ENCODE assay signal across 8 cellular contexts in genomic region chr2:148876589-148877402, GRCh38. TPM values are rescaled to one million over a fixed set of nuclear protein-coding genes. Genes with fewer than 3 reads are reported as not detected.
DNase-seq lines count a peak whose midpoint lies in the region; ATAC-seq and TF ChIP-seq lines count a peak whose summit lies in the region.

No MANE protein-coding gene starts in this region.

- peaks cover 16% of the 10 kb centered on the region for H3K27me3 Mint-ChIP-seq in GM23338 (ENCODE audit: insufficient read depth, low read depth, poor library complexity)
- peaks cover 50% of the 10 kb centered on the region for H3K27me3 Mint-ChIP-seq in activated naive CD4-positive, alpha-beta T cell treated with anti-CD3 and anti-CD28 coated beads, Interleukin-2, amount 10 ng/mL, durations not matched to agents 7 days and 5 days

- peaks cover 20% of the 10 kb centered on the region for H3K36me3 Mint-ChIP-seq in GM23338 (ENCODE audit: low read depth)
- no peaks in the 10 kb centered on the region for H3K36me3 Mint-ChIP-seq in activated naive CD4-positive, alpha-beta T cell treated with anti-CD3 and anti-CD28 coated beads, Interleukin-2, amount 10 ng/mL, durations not matched to agents 7 days and 5 days

- H3K4me2 ChIP-seq in GM23338: peak overlapping the region; percentile 95

- peaks cover 6% of the 10 kb centered on the region; the same call in 1 of the 2 replicates for H3K27me3 ChIP-seq in GM23338 (ENCODE audit: insufficient read depth)

- peak overlapping the region; percentile 48 for H3K27ac ChIP-seq in 22Rv1
- H3K27ac ChIP-seq in GM23338 (ENCODE audit: low read depth): no peak overlapping the region

- H3F3A ChIP-seq in GM23338 (replicated peaks; ENCODE audit: low read depth): peaks cover 2% of the 10 kb centered on the region; the same call in 1 of the 2 replicates

- peak overlapping the region; percentile 91 for H3K4me3 Mint-ChIP-seq in GM23338
- H3K4me3 Mint-ChIP-seq in activated naive CD4-positive, alpha-beta T cell treated with anti-CD3 and anti-CD28 coated beads, Interleukin-2, amount 10 ng/mL, durations not matched to agents 7 days and 5 days: peak overlapping the region; percentile 76

- H3K27ac Mint-ChIP-seq in GM23338: peak overlapping the region; percentile 32; the same call in 1 of the 2 replicates
- peak overlapping the region; percentile 16 for H3K27ac Mint-ChIP-seq in activated naive CD4-positive, alpha-beta T cell treated with anti-CD3 and anti-CD28 coated beads, Interleukin-2, amount 10 ng/mL, durations not matched to agents 7 days and 5 days

- peaks cover 5% of the 10 kb centered on the region for H3K4me1 ChIP-seq in GM23338 (ENCODE audit: insufficient read depth)

- peaks cover 9% of the 10 kb centered on the region for H3K9me2 ChIP-seq in GM23338 (ENCODE audit: insufficient read depth)

- H4K20me1 ChIP-seq in GM23338 (replicated peaks; ENCODE audit: insufficient read depth): peaks cover 18% of the 10 kb centered on the region

- ATAC-seq in GM23338 (peak; percentile 74), HG03280 (IDR thresholded peaks at IDR 0.05; ENCODE audit: unreplicated experiment) (no peak)

- CTCF ChIA-PET in activated naive CD4-positive, alpha-beta T cell treated with anti-CD3 and anti-CD28 coated beads, Interleukin-2, amount 10 ng/mL, durations not matched to agents 7 days and 5 days (lab: Charles Lee): no interaction called here

- peak overlapping the region; percentile 92 for H3K4me3 ChIP-seq in GM23338

- peaks cover 9% of the 10 kb centered on the region for H3K4me1 Mint-ChIP-seq in GM23338
- H3K4me1 Mint-ChIP-seq in activated naive CD4-positive, alpha-beta T cell treated with anti-CD3 and anti-CD28 coated beads, Interleukin-2, amount 10 ng/mL, durations not matched to agents 7 days and 5 days: peaks cover 18% of the 10 kb centered on the region

- no peaks in the 10 kb centered on the region; the same call in 1 of the 2 replicates for H3K79me2 ChIP-seq in GM23338 (replicated peaks; ENCODE audit: insufficient read depth)

- H3K36me3 ChIP-seq in GM23338 (ENCODE audit: insufficient read depth): 0 out of 2 replicates have a peak, but pooled peaks cover 4% of the 10 kb centered on the region

- peaks cover 20% of the 10 kb centered on the region; the same call in 2 of the 3 replicates for H3K9me3 Mint-ChIP-seq in GM23338
- H3K9me3 Mint-ChIP-seq in activated naive CD4-positive, alpha-beta T cell treated with anti-CD3 and anti-CD28 coated beads, Interleukin-2, amount 10 ng/mL, durations not matched to agents 7 days and 5 days: peaks cover 5% of the 10 kb centered on the region

- peak overlapping the region; percentile 49; the same call in 1 of the 2 replicates for H2AFZ ChIP-seq in GM23338

- TF ChIP-seq CTCF in 22Rv1 (IDR thresholded peaks at IDR 0.05) (no peak), GM23338 (conservative IDR thresholded peaks at IDR 0.05; ENCODE audit: low read depth in 2 of 2) (no peak; a peak in 1 of 4 replicates)

- DNase-seq in GM23338 (ENCODE audit: low spot score) (peak; percentile 95), NCI-H748 treated with DMSO at 0.1 percent for 48 hours (lab: John Stamatoyannopoulos, UW) (peak; percentile 97), iPS-NIHi7 (ENCODE audit: extremely low spot score) (peak; percentile 85), amniotic stem cell (lab: John Stamatoyannopoulos, UW) (no peak)
- DNase-seq in activated naive CD4-positive, alpha-beta T cell treated with anti-CD3 and anti-CD28 coated beads, Interleukin-2, amount 10 ng/mL, durations not matched to agents 7 days and 5 days: peak; percentile 53
- peak; percentile 50 for DNase-seq in stimulated activated CD4-positive, alpha-beta T cell treated with anti-CD3 and anti-CD28 coated beads, Interleukin-1b, Interleukin-23, amount 100 ng/mL, for 48 hours

TF ChIP-seq in GM23338, 12 proteins besides CTCF, POLR2A, EP300 and RAD21:
- TF ChIP-seq CREB1 (CRISPR knock-in tag; IDR thresholded peaks at IDR 0.05; ENCODE audit: low read depth): peak; percentile 65
- peak; percentile 30; the same call in 1 of the 2 replicates for TF ChIP-seq POLR2AphosphoS5 (IDR thresholded peaks at IDR 0.05; ENCODE audit: low read depth)
- TF ChIP-seq JUNB (IDR thresholded peaks at IDR 0.05; ENCODE audit: unreplicated experiment): no peak

RNA-seq across cellular contexts. Expression of gene KIF5C, which starts 1.8 kb away (rescaled TPM):
- 46.5 and 49.1 TPM in 2 replicates for total RNA-seq in GM23338 (2014; rRNA removed; shearing (Covaris generic))
- polyA plus RNA-seq in GM23338 (2016; fragmentation: Nextera tagmentation; extraction: Ambion mirVana): 37.8 and 45.0 TPM in 2 replicates
